In genomic region chr15:90059208-90059985, GRCh38 we compare ENCODE assay signal across 7 cellular contexts.
A peak's percentile ranks its signal among the peaks of the same experiment; 100 is the strongest.
DNase-seq lines count a peak whose midpoint lies in the region; ATAC-seq and TF ChIP-seq lines count a peak whose summit lies in the region.

No MANE protein-coding gene starts in this region.

- H3K27ac ChIP-seq in VCaP (peak overlapping the region; percentile 12; the same call in 1 of the 2 replicates), mucosa of rectum (ENCODE audit: low read depth in 2 of 2, low read length in 2 of 2) (peak overlapping the region; percentile 87 to 91)

- ATAC-seq in GM19397 (IDR thresholded peaks at IDR 0.05; ENCODE audit: unreplicated experiment): peak; percentile 86
- ATAC-seq in HG03460 (IDR thresholded peaks at IDR 0.05; ENCODE audit: unreplicated experiment): peak; percentile 84

- H3K27me3 ChIP-seq in mucosa of rectum (ENCODE audit: control insufficient read depth in 2 of 2, insufficient read depth in 2 of 2, low read length in 2 of 2): no peaks in the 10 kb centered on the region

- peak overlapping the region; percentile 63 to 80 for H3K9ac ChIP-seq in mucosa of rectum (ENCODE audit: low read depth in 1 of 2, low read length in 2 of 2)

- H3K9me3 ChIP-seq in mucosa of rectum (ENCODE audit: control insufficient read depth in 2 of 2, low read length in 2 of 2): no peaks in the 10 kb centered on the region

- H3K4me1 ChIP-seq in mucosa of rectum (ENCODE audit: control insufficient read depth in 2 of 2, insufficient read depth in 2 of 2, low read length in 2 of 2): peaks cover 44 to 45% of the 10 kb centered on the region in 2 donors

- no peak for TF ChIP-seq CTCF in VCaP (conservative IDR thresholded peaks at IDR 0.05)

- peak overlapping the region; percentile 46 to 50 for H3K4me3 ChIP-seq in mucosa of rectum (ENCODE audit: low read length in 2 of 2)

- H3K36me3 ChIP-seq in mucosa of rectum (ENCODE audit: control insufficient read depth in 2 of 2, insufficient read depth in 2 of 2, low read length in 2 of 2): no peaks in the 10 kb centered on the region

- peak; percentile 75 for DNase-seq in central memory CD4-positive, alpha-beta T cell
- DNase-seq in stimulated activated naive CD4-positive, alpha-beta T cell treated with Interleukin-2 at 50 U/mL for 16 hours (lab: John Stamatoyannopoulos, UW): peak; percentile 76
- DNase-seq in NCI-H82 treated with DMSO at 0.1 percent for 48 hours (lab: John Stamatoyannopoulos, UW; ENCODE audit: unreplicated experiment): no peak
